ENCODE assay signal across 10 cellular contexts in genomic region chr2:144358531-144358930, GRCh38.
DNase-seq lines count a peak whose midpoint lies in the region; ATAC-seq and TF ChIP-seq lines count a peak whose summit lies in the region.
"Had no signal": no experiment of that assay in that cellular context is flagged by ENCODE, and none has a peak within 500 bp of the region (broad histone marks: within the 10 kb centered on the region; RNA-seq: fewer than 3 reads in every experiment).

No MANE protein-coding gene starts in this region.

- peak overlapping the region; percentile 98 for H3K27ac Mint-ChIP-seq in HFFc6
- peak overlapping the region; percentile 86 for H3K27ac Mint-ChIP-seq in osteocyte (ENCODE audit: unreplicated experiment)
- H3K27ac Mint-ChIP-seq: nephron had no signal

- H3K9me3 Mint-ChIP-seq in HFFc6 (no peaks in the 10 kb centered on the region), osteocyte (ENCODE audit: unreplicated experiment) (no peaks in the 10 kb centered on the region)
- H3K9me3 Mint-ChIP-seq: nephron had no signal

- DNase-seq in HFFc6, result no peak
- DNase-seq in RWPE2 (ENCODE audit: low spot score), result no peak
- DNase-seq in osteocyte (ENCODE audit: extremely low spot score, unreplicated experiment), result no peak
- no peak for DNase-seq in DMS53 (lab: John Stamatoyannopoulos, UW)
- no peak for DNase-seq in NCI-H69 (lab: John Stamatoyannopoulos, UW)
- no peak for DNase-seq in pons (ENCODE audit: low spot score)
- DNase-seq in right lobe of liver, result no peak

- H3K27ac ChIP-seq in RWPE2 (ENCODE audit: poor library complexity, severe bottlenecking), result peak overlapping the region; percentile 70
- no peak overlapping the region for H3K27ac ChIP-seq in right lobe of liver

- TF ChIP-seq CTCF in HFFc6 (IDR thresholded peaks at IDR 0.05) (no peak), RWPE2 (IDR thresholded peaks at IDR 0.05; ENCODE audit: poor library complexity, severe bottlenecking) (no peak), osteocyte (IDR thresholded peaks at IDR 0.05) (no peak), right lobe of liver (IDR thresholded peaks at IDR 0.05) (no peak)

- ATAC-seq in GM18873 (IDR thresholded peaks at IDR 0.05; ENCODE audit: low FRiP score, unreplicated experiment) (peak; percentile 7), RWPE2 (ENCODE audit: low read depth) (no peak), right lobe of liver (no peak)

- no peak overlapping the region for H3K4me3 ChIP-seq in RWPE2 (ENCODE audit: severe bottlenecking)
- no peak overlapping the region for H3K4me3 ChIP-seq in right lobe of liver
- H3K4me3 ChIP-seq: MG63 had no signal

- intact Hi-C loops in right lobe of liver (cut with DNase I), result no loop called here

- WGBS in right lobe of liver (ENCODE audit: insufficient coverage, low coverage, low lambda C conversion rate, missing lambda C conversion rate), result 78% methylated on average over 1 of the region's 1 CpG

- H3K27me3 ChIP-seq in RWPE2 (ENCODE audit: insufficient read depth, poor library complexity, severe bottlenecking) (no peaks in the 10 kb centered on the region), right lobe of liver (no peaks in the 10 kb centered on the region)
- H3K27me3 ChIP-seq: MG63 had no signal

- H3K36me3 Mint-ChIP-seq in HFFc6 (ENCODE audit: low read depth) (no peaks in the 10 kb centered on the region), osteocyte (ENCODE audit: unreplicated experiment) (no peaks in the 10 kb centered on the region)

- H3K4me1 ChIP-seq in RWPE2 (ENCODE audit: insufficient read depth, poor library complexity, severe bottlenecking), result peaks cover 18% of the 10 kb centered on the region
- H3K4me1 ChIP-seq in right lobe of liver, result no peaks in the 10 kb centered on the region

- H3K36me3 ChIP-seq in RWPE2 (ENCODE audit: low read depth) (no peaks in the 10 kb centered on the region), right lobe of liver (no peaks in the 10 kb centered on the region)
- H3K36me3 ChIP-seq: MG63 had no signal

- H3K27me3 Mint-ChIP-seq in HFFc6 (ENCODE audit: insufficient read depth) (no peaks in the 10 kb centered on the region), osteocyte (ENCODE audit: unreplicated experiment) (no peaks in the 10 kb centered on the region)

- TF ChIP-seq POLR2A in right lobe of liver (IDR thresholded peaks at IDR 0.05), result no peak

- H3K4me1 Mint-ChIP-seq in HFFc6 (ENCODE audit: low read depth) (peaks cover 58% of the 10 kb centered on the region), osteocyte (ENCODE audit: unreplicated experiment) (peaks cover 43% of the 10 kb centered on the region)
- H3K4me1 Mint-ChIP-seq: nephron had no signal

- peak overlapping the region; percentile 73 for H3K4me3 Mint-ChIP-seq in HFFc6
- H3K4me3 Mint-ChIP-seq in osteocyte (ENCODE audit: unreplicated experiment), result no peak overlapping the region
- H3K4me3 Mint-ChIP-seq: nephron had no signal

- no peaks in the 10 kb centered on the region for H3K9me3 ChIP-seq in RWPE2 (ENCODE audit: severe bottlenecking)
- H3K9me3 ChIP-seq in right lobe of liver, result no peaks in the 10 kb centered on the region
- H3K9me3 ChIP-seq: MG63 had no signal
